21 cellular contexts compared by ENCODE assay signal in the genomic region with DNA sequence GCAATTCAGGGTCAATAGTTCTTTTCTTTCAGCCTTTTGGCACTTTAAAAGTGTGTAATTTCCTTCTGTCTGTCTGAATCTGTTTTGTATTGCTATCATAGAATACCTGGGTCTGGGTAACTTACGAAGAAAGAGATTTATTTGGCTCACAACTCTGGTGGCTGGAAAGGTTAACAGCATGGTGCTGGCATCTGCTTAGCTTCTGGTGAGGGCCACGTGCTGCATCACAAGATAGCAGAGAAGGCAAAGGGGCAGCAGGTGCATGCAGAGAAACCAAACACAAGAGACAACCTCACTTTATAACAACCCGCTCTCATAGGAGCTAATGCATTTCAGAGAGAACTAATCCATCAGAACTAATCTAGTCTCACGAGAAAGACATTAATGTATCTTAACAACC. TPM values are rescaled to one million over a fixed set of nuclear protein-coding genes. Genes with fewer than 3 reads are reported as not detected.
"Had no signal": no experiment of that assay in that cellular context is flagged by ENCODE, and none has a peak within 500 bp of the region (broad histone marks: within the 10 kb centered on the region; RNA-seq: fewer than 3 reads in every experiment).

No MANE protein-coding gene starts in this region.

- H3K36me3 ChIP-seq: brain microvascular endothelial cell, thoracic aorta, upper lobe of right lung had no signal

- FAIRE-seq: colon had no signal

- DNase-seq: activated CD4-positive, alpha-beta T cell treated with anti-CD3 and anti-CD28 coated beads, Interleukin-2, amount 50 U/mL, for 1 hour; activated CD4-positive, CD25-positive, alpha-beta regulatory T cell treated with anti-CD3 and anti-CD28 coated beads, Interleukin-2, amount 50 U/mL, for 72 hours; activated CD8-positive, alpha-beta memory T cell treated with anti-CD3 and anti-CD28 coated beads, Interleukin-2, amount 50 U/mL, for 4 hours; activated naive CD4-positive, alpha-beta T cell treated with anti-CD3 and anti-CD28 coated beads for 36 hours; activated T-cell treated with anti-CD3 and anti-CD28 coated beads, Interleukin-2, amount 50 U/mL, for 4 hours; brain microvascular endothelial cell; central memory CD4-positive, alpha-beta T cell; dorsolateral prefrontal cortex; foreskin fibroblast; islet precursor cell; nephron progenitor cell; nucleus accumbens; stimulated activated naive B cell treated with anti-CD40 and anti-IgM and Interleukin-4, amounts not matched to agents 10 μg/mL and 1 μg/mL and 100 μg/mL, for 72 hours; upper lobe of right lung had no signal

- H3K4me1 ChIP-seq: upper lobe of right lung had no signal

- H3K27me3 Mint-ChIP-seq: progenitor cell of endocrine pancreas had no signal

- H3K4me3 Mint-ChIP-seq: activated naive CD4-positive, alpha-beta T cell treated with anti-CD3 and anti-CD28 coated beads for 36 hours; activated T-cell treated with anti-CD3 and anti-CD28 coated beads, Interleukin-2, amount 50 U/mL, for 4 hours; mesothelial cell of epicardium; nephron progenitor cell; stimulated activated naive B cell treated with anti-CD40 and anti-IgM and Interleukin-4, amounts not matched to agents 10 μg/mL and 1 μg/mL and 100 μg/mL, for 72 hours had no signal

- H3K27ac Mint-ChIP-seq: activated naive CD4-positive, alpha-beta T cell treated with anti-CD3 and anti-CD28 coated beads for 36 hours; mesothelial cell of epicardium; nephron progenitor cell; progenitor cell of endocrine pancreas; stimulated activated naive B cell treated with anti-CD40 and anti-IgM and Interleukin-4, amounts not matched to agents 10 μg/mL and 1 μg/mL and 100 μg/mL, for 72 hours had no signal

- ATAC-seq: activated T-cell treated with anti-CD3 and anti-CD28 coated beads, Interleukin-2, amount 50 U/mL, for 4 hours; stimulated activated naive B cell treated with anti-CD40 and anti-IgM and Interleukin-4, amounts not matched to agents 10 μg/mL and 1 μg/mL and 100 μg/mL, for 72 hours; upper lobe of right lung had no signal

- H3K4me1 Mint-ChIP-seq: nephron progenitor cell; stimulated activated naive B cell treated with anti-CD40 and anti-IgM and Interleukin-4, amounts not matched to agents 10 μg/mL and 1 μg/mL and 100 μg/mL, for 72 hours had no signal

- H3K9me3 ChIP-seq: thoracic aorta, upper lobe of right lung had no signal

- H3K4me3 ChIP-seq: dorsolateral prefrontal cortex, hepatocyte, lung, thoracic aorta, upper lobe of right lung had no signal

- H3K27ac ChIP-seq: brain microvascular endothelial cell, epithelial cell of prostate, hepatocyte, thoracic aorta, upper lobe of right lung had no signal

- H3K9me3 Mint-ChIP-seq: activated naive CD4-positive, alpha-beta T cell treated with anti-CD3 and anti-CD28 coated beads for 36 hours; activated T-cell treated with anti-CD3 and anti-CD28 coated beads, Interleukin-2, amount 50 U/mL, for 4 hours; stimulated activated naive B cell treated with anti-CD40 and anti-IgM and Interleukin-4, amounts not matched to agents 10 μg/mL and 1 μg/mL and 100 μg/mL, for 72 hours had no signal

- H3K27me3 ChIP-seq: brain microvascular endothelial cell, hepatocyte, upper lobe of right lung had no signal

RNA-seq across cellular contexts. Expression of a gene that starts 18.8 kb away (rescaled TPM):
- total RNA-seq: activated naive CD4-positive, alpha-beta T cell treated with anti-CD3 and anti-CD28 coated beads for 36 hours had no signal
